2 cellular contexts compared by ENCODE assay signal in the genomic region with DNA sequence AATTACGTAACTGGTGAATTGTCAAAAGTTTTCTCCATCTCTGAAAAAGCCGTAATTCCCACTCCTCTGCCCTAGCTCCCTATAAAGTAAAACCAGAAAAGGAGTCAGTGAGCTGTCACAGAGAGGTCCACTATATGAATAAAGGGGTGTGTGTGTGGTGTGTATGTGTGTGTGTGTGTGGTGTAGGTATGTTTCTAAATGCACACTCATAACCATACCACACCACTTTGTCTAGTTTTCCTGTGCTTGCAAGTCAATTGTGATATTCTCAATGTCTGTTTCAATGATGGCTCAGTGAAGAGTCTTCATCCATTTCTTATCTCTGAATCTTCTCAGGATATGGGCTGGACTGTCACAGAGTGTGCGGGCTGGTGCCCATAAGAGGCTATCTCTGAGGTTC.
TF ChIP-seq lines count a peak whose summit lies in the region.

No MANE protein-coding gene starts in this region.

TF ChIP-seq in GM12891, 5 proteins besides CTCF, POLR2A, EP300 and RAD21:
- TF ChIP-seq PAX5 (IDR thresholded peaks at IDR 0.05; ENCODE audit: insufficient read depth, low read length, severe bottlenecking) (no peak), TAF1 (IDR thresholded peaks at IDR 0.05; ENCODE audit: low read depth, low read length) (no peak), POLR2AphosphoS5 (IDR thresholded peaks at IDR 0.05; ENCODE audit: low read depth, low read length) (no peak), POU2F2 (IDR thresholded peaks at IDR 0.05; ENCODE audit: low read depth, low read length) (no peak), SPI1 (IDR thresholded peaks at IDR 0.05; ENCODE audit: low read depth, low read length) (no peak)

TF ChIP-seq in H1, 55 proteins besides CTCF, POLR2A, EP300 and RAD21:
- TF ChIP-seq BCL11A (IDR thresholded peaks at IDR 0.05; ENCODE audit: low read depth in 2 of 2, low read length in 2 of 2) (no peak), NANOG (IDR thresholded peaks at IDR 0.05; ENCODE audit: insufficient read depth, low read depth, low read length, poor library complexity, severe bottlenecking) (no peak), CHD2 (IDR thresholded peaks at IDR 0.05; ENCODE audit: low read length) (no peak), CTBP2 (IDR thresholded peaks at IDR 0.05; ENCODE audit: borderline replicate concordance, insufficient read depth, insufficient read length, low read length) (no peak), CEBPB (IDR thresholded peaks at IDR 0.05; ENCODE audit: low read depth, low read length) (no peak), PHF8 (conservative IDR thresholded peaks at IDR 0.05; ENCODE audit: low read depth, low read length) (no peak), RNF2 (IDR thresholded peaks at IDR 0.05; ENCODE audit: borderline replicate concordance, low read depth, low read length, missing control alignments, poor library complexity, severe bottlenecking) (no peak), YY1 (IDR thresholded peaks at IDR 0.05; ENCODE audit: low read depth, low read length) (no peak)
- TF ChIP-seq, protein P1, sequence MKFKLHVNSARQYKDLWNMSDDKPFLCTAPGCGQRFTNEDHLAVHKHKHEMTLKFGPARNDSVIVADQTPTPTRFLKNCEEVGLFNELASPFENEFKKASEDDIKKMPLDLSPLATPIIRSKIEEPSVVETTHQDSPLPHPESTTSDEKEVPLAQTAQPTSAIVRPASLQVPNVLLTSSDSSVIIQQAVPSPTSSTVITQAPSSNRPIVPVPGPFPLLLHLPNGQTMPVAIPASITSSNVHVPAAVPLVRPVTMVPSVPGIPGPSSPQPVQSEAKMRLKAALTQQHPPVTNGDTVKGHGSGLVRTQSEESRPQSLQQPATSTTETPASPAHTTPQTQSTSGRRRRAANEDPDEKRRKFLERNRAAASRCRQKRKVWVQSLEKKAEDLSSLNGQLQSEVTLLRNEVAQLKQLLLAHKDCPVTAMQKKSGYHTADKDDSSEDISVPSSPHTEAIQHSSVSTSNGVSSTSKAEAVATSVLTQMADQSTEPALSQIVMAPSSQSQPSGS (IDR thresholded peaks at IDR 0.05; ENCODE audit: low read length) = no peak
